ENCODE assay signal across 11 cellular contexts in the genomic region with DNA sequence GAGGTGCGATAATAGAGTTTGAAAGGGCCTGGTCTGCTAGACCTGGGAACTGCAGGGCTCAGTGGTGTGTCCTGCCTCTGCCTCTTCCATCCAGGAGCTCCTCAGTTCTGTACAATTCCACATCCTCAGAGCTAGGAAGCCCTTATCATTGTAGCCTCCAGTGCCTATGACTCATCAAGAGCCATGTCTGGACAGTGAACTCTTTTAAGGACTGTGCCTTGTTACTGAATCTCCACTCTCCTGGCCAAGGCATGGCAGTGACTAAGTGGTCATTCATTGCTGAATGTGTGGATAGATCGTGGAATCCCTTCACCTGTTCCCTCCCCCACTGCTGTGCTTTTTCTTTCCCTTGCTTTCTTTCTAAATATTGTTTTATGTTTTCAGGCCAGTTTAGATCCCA. TPM values are rescaled to one million over a fixed set of nuclear protein-coding genes. Genes with fewer than 3 reads are reported as not detected.
A peak's percentile ranks its signal among the peaks of the same experiment; 100 is the strongest.
DNase-seq lines count a peak whose midpoint lies in the region; ATAC-seq and TF ChIP-seq lines count a peak whose summit lies in the region.
"Had no signal": no experiment of that assay in that cellular context is flagged by ENCODE, and none has a peak within 500 bp of the region (broad histone marks: within the 10 kb centered on the region; RNA-seq: fewer than 3 reads in every experiment).

No MANE protein-coding gene starts in this region.

- no peak overlapping the region for H3K4me3 ChIP-seq in CD4-positive, alpha-beta memory T cell (ENCODE audit: low read length in 2 of 2)

- no peaks in the 10 kb centered on the region for H3K9me3 Mint-ChIP-seq in CD4-positive, alpha-beta memory T cell
- H3K9me3 Mint-ChIP-seq in type B pancreatic cell: no peaks in the 10 kb centered on the region

- H3K36me3 Mint-ChIP-seq in CD4-positive, alpha-beta memory T cell: no peaks in the 10 kb centered on the region
- no peaks in the 10 kb centered on the region for H3K36me3 Mint-ChIP-seq in type B pancreatic cell

- DNase-seq in GM03348 (ENCODE audit: low spot score) (peak; percentile 68), SW480 (ENCODE audit: low spot score) (peak; percentile 65), foreskin keratinocyte (peak; percentile 25 to 61), pulmonary artery endothelial cell (ENCODE audit: low read depth, low spot score) (peak; percentile 43), type B pancreatic cell (ENCODE audit: extremely low spot score, unreplicated experiment) (no peak)
- no peak for DNase-seq in CD4-positive, alpha-beta memory T cell
- DNase-seq: activated effector memory CD4-positive, alpha-beta T cell treated with Interleukin-2 at 50 U/mL for 16 hours; stimulated activated CD4-positive, alpha-beta T cell treated with anti-CD3 and anti-CD28 coated beads, Interleukin-4, amount 100 ng/mL, for 1 hour had no signal

- peaks cover 4 to 14% of the 10 kb centered on the region in 2 donors for H3K27me3 Mint-ChIP-seq in CD4-positive, alpha-beta memory T cell
- peaks cover 31% of the 10 kb centered on the region for H3K27me3 Mint-ChIP-seq in type B pancreatic cell

- TF ChIP-seq CTCF in foreskin keratinocyte (conservative IDR thresholded peaks at IDR 0.05) (no peak), type B pancreatic cell (conservative IDR thresholded peaks at IDR 0.05) (no peak)

- H3K4me3 Mint-ChIP-seq in CD4-positive, alpha-beta memory T cell: no peak overlapping the region
- no peak overlapping the region for H3K4me3 Mint-ChIP-seq in type B pancreatic cell

- POLR2A ChIA-PET in CD4-positive, alpha-beta memory T cell (lab: Charles Lee; ENCODE audit: partially characterized antibody): no interaction called here

- H3K4me1 ChIP-seq in foreskin keratinocyte: no peaks in the 10 kb centered on the region
- no peaks in the 10 kb centered on the region for H3K4me1 ChIP-seq in CD4-positive, alpha-beta memory T cell (ENCODE audit: insufficient read depth, low read length)

- CTCF ChIA-PET in CD4-positive, alpha-beta memory T cell (lab: Charles Lee; ENCODE audit: partially characterized antibody): interaction anchor here (1.3 kb wide), 2 partner anchors 9 to 324 kb away, joined by 3 read pairs; no protein-coding TSS in a partner anchor

- peaks cover 40% of the 10 kb centered on the region for H3K27me3 ChIP-seq in foreskin keratinocyte
- H3K27me3 ChIP-seq in CD4-positive, alpha-beta memory T cell (ENCODE audit: insufficient read depth, low read length): no peaks in the 10 kb centered on the region

- H3K27ac ChIP-seq in foreskin keratinocyte: no peak overlapping the region
- H3K27ac ChIP-seq in CD4-positive, alpha-beta memory T cell (ENCODE audit: low read depth, low read length): no peak overlapping the region
- H3K27ac ChIP-seq: KMS-11 had no signal

- intact Hi-C loops in CD4-positive, alpha-beta memory T cell (cut with micrococcal nuclease): no loop called here

- ATAC-seq in foreskin keratinocyte: peak; percentile 59
- ATAC-seq in GM18907 (IDR thresholded peaks at IDR 0.05; ENCODE audit: unreplicated experiment): no peak
- no peak for ATAC-seq in HG02870 (IDR thresholded peaks at IDR 0.05; ENCODE audit: unreplicated experiment)

- H3K4me1 Mint-ChIP-seq in CD4-positive, alpha-beta memory T cell: peaks cover 0 to 2% (median 0%) of the 10 kb centered on the region in 4 donors
- H3K4me1 Mint-ChIP-seq in type B pancreatic cell (ENCODE audit: unreplicated experiment): peaks cover 14% of the 10 kb centered on the region

- no peaks in the 10 kb centered on the region for H3K9me3 ChIP-seq in CD4-positive, alpha-beta memory T cell (ENCODE audit: control insufficient read depth in 1 of 2, low read length in 2 of 2)

- H3K27ac Mint-ChIP-seq in CD4-positive, alpha-beta memory T cell: no peak overlapping the region
- no peak overlapping the region for H3K27ac Mint-ChIP-seq in type B pancreatic cell

- no peaks in the 10 kb centered on the region for H3K36me3 ChIP-seq in CD4-positive, alpha-beta memory T cell (ENCODE audit: insufficient read depth, low read length)

RNA-seq across cellular contexts. Expression of gene TIMP4, which starts 2.9 kb away (rescaled TPM):
- total RNA-seq in foreskin keratinocyte (0.14 TPM in 1 of 2 replicates, not detected in the other), pulmonary artery endothelial cell (0.07 and 0.46 TPM in 2 replicates), type B pancreatic cell (ENCODE audit: low replicate concordance) (0.43 and 0.48 TPM in 2 replicates)
- 0.09 and 0.13 TPM in 2 replicates for polyA plus RNA-seq in foreskin keratinocyte
- total RNA-seq in CD4-positive, alpha-beta memory T cell: not detected
- polyA plus RNA-seq in CD4-positive, alpha-beta memory T cell: not detected

Comparison
In these comparisons a context has a peak if more than half of its experiments do, and no peak if none do; other contexts are left out.
1. DNase-seq: peak in GM03348 (single experiment), SW480 (single experiment), foreskin keratinocyte (2 of 2) and pulmonary artery endothelial cell (single experiment); none in CD4-positive, alpha-beta memory T cell (0 of 5) and type B pancreatic cell (single experiment).